ENCODE assay signal across 22 cellular contexts in the genomic region with DNA sequence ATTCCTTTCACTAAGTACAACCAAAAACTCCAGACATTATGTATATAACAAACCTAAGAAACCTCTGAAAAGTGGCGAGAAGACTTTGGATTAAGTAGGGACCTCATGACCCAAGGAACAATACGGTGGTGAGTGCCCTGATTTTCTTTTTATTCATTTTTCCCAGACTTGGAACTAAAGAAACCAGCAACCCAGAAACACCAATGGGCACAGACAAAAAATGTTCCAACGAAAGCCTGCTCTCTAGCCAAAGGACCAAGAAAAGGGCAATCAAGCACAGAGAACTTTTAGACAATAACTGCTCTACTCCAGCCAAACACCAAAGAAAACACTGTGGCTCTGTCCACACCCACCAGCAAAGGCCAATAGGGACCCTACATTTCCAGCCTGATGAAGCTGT.
"Had no signal": no experiment of that assay in that cellular context is flagged by ENCODE, and none has a peak within 500 bp of the region (broad histone marks: within the 10 kb centered on the region; RNA-seq: fewer than 3 reads in every experiment).

No MANE protein-coding gene starts in this region.

- H3K4me1 ChIP-seq: right atrium auricular region, sigmoid colon, suprapubic skin, thyroid gland had no signal

- H2AFZ ChIP-seq: neural progenitor cell, parathyroid adenoma had no signal

- H3K9me3 Mint-ChIP-seq: endodermal cell had no signal

- H3K4me3 ChIP-seq: colonic mucosa, heart left ventricle, lung, neural progenitor cell, right atrium auricular region, sigmoid colon, skin epidermis, suprapubic skin, thyroid gland had no signal

- H3K4me2 ChIP-seq: neural progenitor cell had no signal

- H3K27ac Mint-ChIP-seq: endodermal cell, neural progenitor cell, type B pancreatic cell had no signal

- H3K27me3 ChIP-seq: colonic mucosa, heart left ventricle, neural progenitor cell, right atrium auricular region, sigmoid colon, suprapubic skin, thyroid gland had no signal

- H3K4me1 Mint-ChIP-seq: endodermal cell had no signal

- H3K4me3 Mint-ChIP-seq: endodermal cell, neural progenitor cell, type B pancreatic cell had no signal

- H3K27ac ChIP-seq: colonic mucosa, heart left ventricle, neural progenitor cell, parathyroid adenoma, right atrium auricular region, sigmoid colon, skin epidermis, suprapubic skin, thyroid gland had no signal

- H3K27me3 Mint-ChIP-seq: naive thymus-derived CD8-positive, alpha-beta T cell; type B pancreatic cell had no signal

- H3K36me3 ChIP-seq: colonic mucosa, heart left ventricle, neural progenitor cell, right atrium auricular region, sigmoid colon, suprapubic skin, thyroid gland had no signal

- H3K79me2 ChIP-seq: parathyroid adenoma had no signal

- DNase-seq: colonic mucosa; dermis blood vessel endothelial cell; effector CD4-positive, alpha-beta T cell; endodermal cell; foreskin melanocyte; heart left ventricle; left colon; left ventricle myocardium superior; mesendoderm; naive thymus-derived CD8-positive, alpha-beta T cell; occipital lobe; sigmoid colon; stimulated activated CD4-positive, alpha-beta T cell treated with anti-CD3 and anti-CD28 coated beads, Interleukin-12 subunit alpha, Interleukin-12 subunit beta, amount 100 ng/mL, for 4 hours; stimulated activated naive CD4-positive, alpha-beta T cell; thyroid gland had no signal

- H3K9me3 ChIP-seq: colonic mucosa, heart left ventricle, right atrium auricular region, sigmoid colon, suprapubic skin, thyroid gland had no signal

- ATAC-seq: heart left ventricle, left colon, left ventricle myocardium superior had no signal

- H3K36me3 Mint-ChIP-seq: naive thymus-derived CD8-positive, alpha-beta T cell; type B pancreatic cell had no signal
